ENCODE assay signal across 8 cellular contexts in genomic region chr15:64634576-64635485, GRCh38.
DNase-seq lines count a peak whose midpoint lies in the region; ATAC-seq lines count a peak whose summit lies in the region.

No MANE protein-coding gene starts in this region.

- no peaks in the 10 kb centered on the region for H3K36me3 ChIP-seq in muscle layer of colon (ENCODE audit: insufficient read depth, low read length)

- peaks cover 35% of the 10 kb centered on the region for H3K4me1 ChIP-seq in muscle layer of colon (ENCODE audit: insufficient read depth, low read length)

- no peaks in the 10 kb centered on the region for H3K27me3 ChIP-seq in muscle layer of colon (ENCODE audit: control insufficient read depth in 1 of 2, insufficient read depth in 2 of 2, low read length in 2 of 2)

- peak; percentile 60 for ATAC-seq in HG02610 (IDR thresholded peaks at IDR 0.05; ENCODE audit: unreplicated experiment)

- peak overlapping the region in 1 of 2 donors; percentile 5 for H3K4me3 ChIP-seq in muscle layer of colon (ENCODE audit: low read depth in 1 of 2, low read length in 2 of 2)

- peak overlapping the region; percentile 22 for H3K27ac ChIP-seq in muscle layer of colon (ENCODE audit: low read depth, low read length)

- DNase-seq in DMS153 (lab: John Stamatoyannopoulos, UW), result peak; percentile 17
- DNase-seq in DMS153 treated with DMSO at 0.1 percent for 48 hours (lab: John Stamatoyannopoulos, UW; ENCODE audit: unreplicated experiment), result no peak
- DNase-seq in NCI-H2081 treated with DMSO at 0.1 percent for 48 hours (lab: John Stamatoyannopoulos, UW), result peak; percentile 64
- DNase-seq in central memory CD4-positive, alpha-beta T cell, result peak; percentile 23
- no peak for DNase-seq in putamen (ENCODE audit: low spot score)
- no peak for DNase-seq in NCI-H446 treated with DMSO at 0.1 percent for 48 hours (lab: John Stamatoyannopoulos, UW)

- no peaks in the 10 kb centered on the region for H3K9me3 ChIP-seq in muscle layer of colon (ENCODE audit: low read length)

- H3K9ac ChIP-seq in muscle layer of colon (ENCODE audit: low read length), result no peak overlapping the region

Comparison
In these comparisons a context has a peak if more than half of its experiments do, and no peak if none do; other contexts are left out.
1. DNase-seq: peak in DMS153 (single experiment), NCI-H2081 treated with DMSO at 0.1 percent for 48 hours (single experiment) and central memory CD4-positive, alpha-beta T cell (single experiment); none in DMS153 treated with DMSO at 0.1 percent for 48 hours (single experiment), putamen (single experiment) and NCI-H446 treated with DMSO at 0.1 percent for 48 hours (single experiment).